In genomic region chr6:29680416-29680815, GRCh38 we compare ENCODE assay signal across 1 cellular context.
TF ChIP-seq lines count a peak whose summit lies in the region.

No MANE protein-coding gene starts in this region.

TF ChIP-seq in GM23338, 12 proteins besides CTCF, POLR2A, EP300 and RAD21 (continued from another document):
- TF ChIP-seq, protein P1, sequence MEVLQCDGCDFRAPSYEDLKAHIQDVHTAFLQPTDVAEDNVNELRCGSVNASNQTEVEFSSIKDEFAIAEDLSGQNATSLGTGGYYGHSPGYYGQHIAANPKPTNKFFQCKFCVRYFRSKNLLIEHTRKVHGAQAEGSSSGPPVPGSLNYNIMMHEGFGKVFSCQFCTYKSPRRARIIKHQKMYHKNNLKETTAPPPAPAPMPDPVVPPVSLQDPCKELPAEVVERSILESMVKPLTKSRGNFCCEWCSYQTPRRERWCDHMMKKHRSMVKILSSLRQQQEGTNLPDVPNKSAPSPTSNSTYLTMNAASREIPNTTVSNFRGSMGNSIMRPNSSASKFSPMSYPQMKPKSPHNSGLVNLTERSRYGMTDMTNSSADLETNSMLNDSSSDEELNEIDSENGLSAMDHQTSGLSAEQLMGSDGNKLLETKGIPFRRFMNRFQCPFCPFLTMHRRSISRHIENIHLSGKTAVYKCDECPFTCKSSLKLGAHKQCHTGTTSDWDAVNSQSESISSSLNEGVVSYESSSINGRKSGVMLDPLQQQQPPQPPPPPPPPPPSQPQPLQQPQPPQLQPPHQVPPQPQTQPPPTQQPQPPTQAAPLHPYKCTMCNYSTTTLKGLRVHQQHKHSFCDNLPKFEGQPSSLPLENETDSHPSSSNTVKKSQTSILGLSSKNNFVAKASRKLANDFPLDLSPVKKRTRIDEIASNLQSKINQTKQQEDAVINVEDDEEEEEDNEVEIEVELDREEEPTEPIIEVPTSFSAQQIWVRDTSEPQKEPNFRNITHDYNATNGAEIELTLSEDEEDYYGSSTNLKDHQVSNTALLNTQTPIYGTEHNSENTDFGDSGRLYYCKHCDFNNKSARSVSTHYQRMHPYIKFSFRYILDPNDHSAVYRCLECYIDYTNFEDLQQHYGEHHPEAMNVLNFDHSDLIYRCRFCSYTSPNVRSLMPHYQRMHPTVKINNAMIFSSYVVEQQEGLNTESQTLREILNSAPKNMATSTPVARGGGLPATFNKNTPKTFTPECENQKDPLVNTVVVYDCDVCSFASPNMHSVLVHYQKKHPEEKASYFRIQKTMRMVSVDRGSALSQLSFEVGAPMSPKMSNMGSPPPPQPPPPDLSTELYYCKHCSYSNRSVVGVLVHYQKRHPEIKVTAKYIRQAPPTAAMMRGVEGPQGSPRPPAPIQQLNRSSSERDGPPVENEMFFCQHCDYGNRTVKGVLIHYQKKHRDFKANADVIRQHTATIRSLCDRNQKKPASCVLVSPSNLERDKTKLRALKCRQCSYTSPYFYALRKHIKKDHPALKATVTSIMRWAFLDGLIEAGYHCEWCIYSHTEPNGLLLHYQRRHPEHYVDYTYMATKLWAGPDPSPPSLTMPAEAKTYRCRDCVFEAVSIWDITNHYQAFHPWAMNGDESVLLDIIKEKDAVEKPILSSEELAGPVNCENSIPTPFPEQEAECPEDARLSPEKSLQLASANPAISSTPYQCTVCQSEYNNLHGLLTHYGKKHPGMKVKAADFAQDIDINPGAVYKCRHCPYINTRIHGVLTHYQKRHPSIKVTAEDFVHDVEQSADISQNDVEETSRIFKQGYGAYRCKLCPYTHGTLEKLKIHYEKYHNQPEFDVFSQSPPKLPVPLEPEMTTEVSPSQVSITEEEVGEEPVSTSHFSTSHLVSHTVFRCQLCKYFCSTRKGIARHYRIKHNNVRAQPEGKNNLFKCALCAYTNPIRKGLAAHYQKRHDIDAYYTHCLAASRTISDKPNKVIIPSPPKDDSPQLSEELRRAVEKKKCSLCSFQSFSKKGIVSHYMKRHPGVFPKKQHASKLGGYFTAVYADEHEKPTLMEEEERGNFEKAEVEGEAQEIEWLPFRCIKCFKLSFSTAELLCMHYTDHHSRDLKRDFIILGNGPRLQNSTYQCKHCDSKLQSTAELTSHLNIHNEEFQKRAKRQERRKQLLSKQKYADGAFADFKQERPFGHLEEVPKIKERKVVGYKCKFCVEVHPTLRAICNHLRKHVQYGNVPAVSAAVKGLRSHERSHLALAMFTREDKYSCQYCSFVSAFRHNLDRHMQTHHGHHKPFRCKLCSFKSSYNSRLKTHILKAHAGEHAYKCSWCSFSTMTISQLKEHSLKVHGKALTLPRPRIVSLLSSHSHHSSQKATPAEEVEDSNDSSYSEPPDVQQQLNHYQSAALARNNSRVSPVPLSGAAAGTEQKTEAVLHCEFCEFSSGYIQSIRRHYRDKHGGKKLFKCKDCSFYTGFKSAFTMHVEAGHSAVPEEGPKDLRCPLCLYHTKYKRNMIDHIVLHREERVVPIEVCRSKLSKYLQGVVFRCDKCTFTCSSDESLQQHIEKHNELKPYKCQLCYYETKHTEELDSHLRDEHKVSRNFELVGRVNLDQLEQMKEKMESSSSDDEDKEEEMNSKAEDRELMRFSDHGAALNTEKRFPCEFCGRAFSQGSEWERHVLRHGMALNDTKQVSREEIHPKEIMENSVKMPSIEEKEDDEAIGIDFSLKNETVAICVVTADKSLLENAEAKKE (CRISPR knock-in tag; IDR thresholded peaks at IDR 0.05): no peak
- TF ChIP-seq EZH2 (IDR thresholded peaks at IDR 0.05; ENCODE audit: low read depth, unreplicated experiment) (no peak), CREB1 (CRISPR knock-in tag; IDR thresholded peaks at IDR 0.05; ENCODE audit: low read depth) (no peak)
- TF ChIP-seq, protein P2, sequence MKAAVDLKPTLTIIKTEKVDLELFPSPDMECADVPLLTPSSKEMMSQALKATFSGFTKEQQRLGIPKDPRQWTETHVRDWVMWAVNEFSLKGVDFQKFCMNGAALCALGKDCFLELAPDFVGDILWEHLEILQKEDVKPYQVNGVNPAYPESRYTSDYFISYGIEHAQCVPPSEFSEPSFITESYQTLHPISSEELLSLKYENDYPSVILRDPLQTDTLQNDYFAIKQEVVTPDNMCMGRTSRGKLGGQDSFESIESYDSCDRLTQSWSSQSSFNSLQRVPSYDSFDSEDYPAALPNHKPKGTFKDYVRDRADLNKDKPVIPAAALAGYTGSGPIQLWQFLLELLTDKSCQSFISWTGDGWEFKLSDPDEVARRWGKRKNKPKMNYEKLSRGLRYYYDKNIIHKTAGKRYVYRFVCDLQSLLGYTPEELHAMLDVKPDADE (IDR thresholded peaks at IDR 0.05): no peak
